Comparison of ENCODE assay signal across 11 cellular contexts in the genomic region with DNA sequence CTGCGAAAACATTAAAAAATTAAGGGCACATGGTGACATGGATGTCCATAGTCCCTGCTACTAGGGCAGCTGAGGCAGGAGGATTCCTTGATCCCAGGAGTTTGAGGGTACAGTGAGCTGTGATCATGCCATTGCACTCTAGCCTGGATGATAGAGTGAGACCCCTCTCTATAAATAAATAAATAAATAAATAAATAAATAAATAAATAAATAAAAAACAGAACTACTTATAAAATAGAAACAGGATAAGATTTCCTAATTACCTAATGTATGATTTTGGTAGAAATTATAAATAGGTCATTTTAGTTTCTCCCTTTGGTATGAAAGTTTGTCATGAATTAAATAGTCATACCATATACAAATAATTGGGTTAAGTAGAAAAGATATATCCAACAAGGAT.
"Had no signal": no experiment of that assay in that cellular context is flagged by ENCODE, and none has a peak within 500 bp of the region (broad histone marks: within the 10 kb centered on the region; RNA-seq: fewer than 3 reads in every experiment).

No MANE protein-coding gene starts in this region.

- H3K4me1 ChIP-seq: HAP-1 had no signal

- H3K27ac ChIP-seq: GM23248 had no signal

- H3K36me3 ChIP-seq: HAP-1 had no signal

- H3K9me3 ChIP-seq: HAP-1 had no signal

- ATAC-seq: GM23338, HCT116 had no signal

- H3K4me3 ChIP-seq: GM23248, GM23338, HAP-1 had no signal

- H3K4me2 ChIP-seq: GM23338 had no signal

- H3K9ac ChIP-seq: GM23248 had no signal

- DNase-seq: GM23248, GOT3, H7, H9, HCEC 1CT, HFFc6 had no signal

- FAIRE-seq: H1, H54 had no signal
